1 cellular context compared by ENCODE assay signal in the genomic region with DNA sequence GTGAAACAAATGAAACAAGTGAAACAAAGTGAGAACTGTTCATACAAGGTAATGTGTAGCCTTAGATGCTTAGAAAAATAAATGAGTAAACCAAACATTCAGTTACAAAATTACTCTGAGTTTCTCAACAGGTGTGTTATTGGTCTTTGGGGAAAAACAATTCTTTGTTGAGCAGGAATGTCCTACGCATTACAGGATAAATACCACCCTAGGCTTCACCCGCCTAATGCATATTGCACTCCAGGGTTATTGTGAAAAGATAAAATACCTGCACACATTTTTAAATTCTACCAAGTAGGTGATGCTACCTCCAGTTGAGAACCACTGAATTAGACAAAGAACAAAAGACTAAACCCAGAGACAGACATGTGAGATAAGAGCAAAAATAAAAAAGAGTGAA.
TF ChIP-seq lines count a peak whose summit lies in the region.

No MANE protein-coding gene starts in this region.

TF ChIP-seq in GM23338, 12 proteins besides CTCF, POLR2A, EP300 and RAD21 (continued from another document):
- TF ChIP-seq, protein P1, sequence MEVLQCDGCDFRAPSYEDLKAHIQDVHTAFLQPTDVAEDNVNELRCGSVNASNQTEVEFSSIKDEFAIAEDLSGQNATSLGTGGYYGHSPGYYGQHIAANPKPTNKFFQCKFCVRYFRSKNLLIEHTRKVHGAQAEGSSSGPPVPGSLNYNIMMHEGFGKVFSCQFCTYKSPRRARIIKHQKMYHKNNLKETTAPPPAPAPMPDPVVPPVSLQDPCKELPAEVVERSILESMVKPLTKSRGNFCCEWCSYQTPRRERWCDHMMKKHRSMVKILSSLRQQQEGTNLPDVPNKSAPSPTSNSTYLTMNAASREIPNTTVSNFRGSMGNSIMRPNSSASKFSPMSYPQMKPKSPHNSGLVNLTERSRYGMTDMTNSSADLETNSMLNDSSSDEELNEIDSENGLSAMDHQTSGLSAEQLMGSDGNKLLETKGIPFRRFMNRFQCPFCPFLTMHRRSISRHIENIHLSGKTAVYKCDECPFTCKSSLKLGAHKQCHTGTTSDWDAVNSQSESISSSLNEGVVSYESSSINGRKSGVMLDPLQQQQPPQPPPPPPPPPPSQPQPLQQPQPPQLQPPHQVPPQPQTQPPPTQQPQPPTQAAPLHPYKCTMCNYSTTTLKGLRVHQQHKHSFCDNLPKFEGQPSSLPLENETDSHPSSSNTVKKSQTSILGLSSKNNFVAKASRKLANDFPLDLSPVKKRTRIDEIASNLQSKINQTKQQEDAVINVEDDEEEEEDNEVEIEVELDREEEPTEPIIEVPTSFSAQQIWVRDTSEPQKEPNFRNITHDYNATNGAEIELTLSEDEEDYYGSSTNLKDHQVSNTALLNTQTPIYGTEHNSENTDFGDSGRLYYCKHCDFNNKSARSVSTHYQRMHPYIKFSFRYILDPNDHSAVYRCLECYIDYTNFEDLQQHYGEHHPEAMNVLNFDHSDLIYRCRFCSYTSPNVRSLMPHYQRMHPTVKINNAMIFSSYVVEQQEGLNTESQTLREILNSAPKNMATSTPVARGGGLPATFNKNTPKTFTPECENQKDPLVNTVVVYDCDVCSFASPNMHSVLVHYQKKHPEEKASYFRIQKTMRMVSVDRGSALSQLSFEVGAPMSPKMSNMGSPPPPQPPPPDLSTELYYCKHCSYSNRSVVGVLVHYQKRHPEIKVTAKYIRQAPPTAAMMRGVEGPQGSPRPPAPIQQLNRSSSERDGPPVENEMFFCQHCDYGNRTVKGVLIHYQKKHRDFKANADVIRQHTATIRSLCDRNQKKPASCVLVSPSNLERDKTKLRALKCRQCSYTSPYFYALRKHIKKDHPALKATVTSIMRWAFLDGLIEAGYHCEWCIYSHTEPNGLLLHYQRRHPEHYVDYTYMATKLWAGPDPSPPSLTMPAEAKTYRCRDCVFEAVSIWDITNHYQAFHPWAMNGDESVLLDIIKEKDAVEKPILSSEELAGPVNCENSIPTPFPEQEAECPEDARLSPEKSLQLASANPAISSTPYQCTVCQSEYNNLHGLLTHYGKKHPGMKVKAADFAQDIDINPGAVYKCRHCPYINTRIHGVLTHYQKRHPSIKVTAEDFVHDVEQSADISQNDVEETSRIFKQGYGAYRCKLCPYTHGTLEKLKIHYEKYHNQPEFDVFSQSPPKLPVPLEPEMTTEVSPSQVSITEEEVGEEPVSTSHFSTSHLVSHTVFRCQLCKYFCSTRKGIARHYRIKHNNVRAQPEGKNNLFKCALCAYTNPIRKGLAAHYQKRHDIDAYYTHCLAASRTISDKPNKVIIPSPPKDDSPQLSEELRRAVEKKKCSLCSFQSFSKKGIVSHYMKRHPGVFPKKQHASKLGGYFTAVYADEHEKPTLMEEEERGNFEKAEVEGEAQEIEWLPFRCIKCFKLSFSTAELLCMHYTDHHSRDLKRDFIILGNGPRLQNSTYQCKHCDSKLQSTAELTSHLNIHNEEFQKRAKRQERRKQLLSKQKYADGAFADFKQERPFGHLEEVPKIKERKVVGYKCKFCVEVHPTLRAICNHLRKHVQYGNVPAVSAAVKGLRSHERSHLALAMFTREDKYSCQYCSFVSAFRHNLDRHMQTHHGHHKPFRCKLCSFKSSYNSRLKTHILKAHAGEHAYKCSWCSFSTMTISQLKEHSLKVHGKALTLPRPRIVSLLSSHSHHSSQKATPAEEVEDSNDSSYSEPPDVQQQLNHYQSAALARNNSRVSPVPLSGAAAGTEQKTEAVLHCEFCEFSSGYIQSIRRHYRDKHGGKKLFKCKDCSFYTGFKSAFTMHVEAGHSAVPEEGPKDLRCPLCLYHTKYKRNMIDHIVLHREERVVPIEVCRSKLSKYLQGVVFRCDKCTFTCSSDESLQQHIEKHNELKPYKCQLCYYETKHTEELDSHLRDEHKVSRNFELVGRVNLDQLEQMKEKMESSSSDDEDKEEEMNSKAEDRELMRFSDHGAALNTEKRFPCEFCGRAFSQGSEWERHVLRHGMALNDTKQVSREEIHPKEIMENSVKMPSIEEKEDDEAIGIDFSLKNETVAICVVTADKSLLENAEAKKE (CRISPR knock-in tag; IDR thresholded peaks at IDR 0.05): no peak
- TF ChIP-seq NANOG (IDR thresholded peaks at IDR 0.05; ENCODE audit: borderline replicate concordance) (no peak), EZH2 (IDR thresholded peaks at IDR 0.05; ENCODE audit: low read depth, unreplicated experiment) (no peak)
